Comparison of ENCODE assay signal across 15 cellular contexts in the genomic region with DNA sequence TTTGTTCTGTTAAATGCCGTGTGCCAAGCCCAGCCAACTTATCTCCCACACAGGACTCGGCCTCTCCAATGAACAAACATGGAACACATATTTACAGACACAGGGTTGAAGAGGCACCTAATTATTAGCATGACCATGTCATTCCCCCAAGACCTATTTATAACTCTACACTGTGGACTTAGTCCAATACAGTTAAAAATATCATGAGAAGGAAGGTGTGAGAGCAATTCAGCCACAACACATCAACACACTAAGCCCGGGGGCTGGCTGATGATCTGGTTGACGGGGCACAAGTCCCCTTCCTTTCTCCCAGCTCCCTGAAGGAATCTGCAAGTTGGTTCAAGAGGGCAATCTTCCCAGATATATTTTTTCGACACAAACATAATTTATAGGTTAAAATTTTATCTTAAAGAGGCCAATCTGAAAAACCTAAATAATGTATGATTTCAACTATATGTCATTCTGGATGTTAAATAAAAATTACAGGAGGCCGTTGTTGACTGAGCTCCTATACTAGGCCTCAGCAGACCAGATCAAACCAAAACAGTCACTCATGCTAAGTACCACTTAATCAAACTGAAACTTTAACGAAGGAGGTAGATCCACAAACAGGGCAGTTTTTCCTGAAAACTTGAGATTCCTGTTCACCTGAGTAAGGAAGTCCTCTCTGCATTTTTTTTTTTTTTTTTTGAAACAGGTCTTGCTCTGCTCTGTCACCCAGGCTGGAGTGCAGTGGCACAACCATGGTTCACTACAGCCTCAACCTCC. TPM values are rescaled to one million over a fixed set of nuclear protein-coding genes. Genes with fewer than 3 reads are reported as not detected.
DNase-seq lines count a peak whose midpoint lies in the region; ATAC-seq and TF ChIP-seq lines count a peak whose summit lies in the region.
"Had no signal": no experiment of that assay in that cellular context is flagged by ENCODE, and none has a peak within 500 bp of the region (broad histone marks: within the 10 kb centered on the region; RNA-seq: fewer than 3 reads in every experiment).

No MANE protein-coding gene starts in this region.

- no peak for TF ChIP-seq POLR2A in thyroid gland (IDR thresholded peaks at IDR 0.05)

- DNase-seq in cardiac muscle cell (ENCODE audit: low read depth in 1 of 2, low spot score in 1 of 2) (peak in 1 of 2 donors; percentile 58), right cardiac atrium (peak in 1 of 3 donors; percentile 54), naive B cell (no peak), thyroid gland (peak; percentile 43 to 44), COR-L47 (lab: John Stamatoyannopoulos, UW) (no peak), activated gamma-delta T cell (lab: John Stamatoyannopoulos, UW) (no peak)
- no peak for DNase-seq in activated CD4-positive, CD25-positive, alpha-beta regulatory T cell (lab: John Stamatoyannopoulos, UW)
- DNase-seq: KG1, NCI-H1092 treated with DMSO at 0.1 percent for 48 hours, NCI-H1694, NCI-H446 treated with DMSO at 0.1 percent for 48 hours, NCI-H82, SHP77 treated with DMSO at 0.1 percent for 48 hours had no signal

- peaks cover 6 to 29% (median 18%) of the 10 kb centered on the region in 7 donors for H3K9me3 Mint-ChIP-seq in naive B cell

- WGBS in right cardiac atrium, result 61% methylated on average over 7 of the region's 7 CpGs
- 45 to 54% methylated on average over 7 of the region's 7 CpGs for whole genome bisulfite sequencing in thyroid gland, 2 donors

- H3K4me1 ChIP-seq in cardiac muscle cell (ENCODE audit: low read depth) (peaks cover 34% of the 10 kb centered on the region), right cardiac atrium (ENCODE audit: control insufficient read depth, insufficient read depth, low read length) (no peaks in the 10 kb centered on the region), thyroid gland (peaks cover 8 to 13% of the 10 kb centered on the region in 2 donors)

- H3K4me3 ChIP-seq in cardiac muscle cell, result no peak overlapping the region
- H3K4me3 ChIP-seq in right cardiac atrium (ENCODE audit: low read length), result no peak overlapping the region
- no peak overlapping the region for H3K4me3 ChIP-seq in thyroid gland (replicated peaks in 1 of 3)
- H3K4me3 ChIP-seq: BLaER1 had no signal

- peaks cover 45 to 57% (median 50%) of the 10 kb centered on the region in 3 donors for H3K4me1 Mint-ChIP-seq in naive B cell

- peak overlapping the region; percentile 84 for H3K27ac ChIP-seq in cardiac muscle cell
- no peak overlapping the region for H3K27ac ChIP-seq in right cardiac atrium (ENCODE audit: low read length)
- H3K27ac ChIP-seq in thyroid gland, result peak overlapping the region; percentile 44 to 54 (median 53)
- H3K27ac ChIP-seq: BLaER1 had no signal

- no peaks in the 10 kb centered on the region for H3K27me3 Mint-ChIP-seq in naive B cell

- H3K36me3 Mint-ChIP-seq in naive B cell, result peaks cover 44 to 49% of the 10 kb centered on the region in 2 donors

- ATAC-seq in right cardiac atrium (peak; percentile 79 to 81), naive B cell (ENCODE audit: low read depth in 2 of 2) (no peak)
- ATAC-seq: Panc1 had no signal

- H3K36me3 ChIP-seq in cardiac muscle cell (peaks cover 4% of the 10 kb centered on the region), thyroid gland (no peaks in the 10 kb centered on the region)

- H3K9me3 ChIP-seq in cardiac muscle cell (ENCODE audit: low read depth) (no peaks in the 10 kb centered on the region), right cardiac atrium (ENCODE audit: control insufficient read depth, low read length) (no peaks in the 10 kb centered on the region), thyroid gland (no peaks in the 10 kb centered on the region)

- no peak overlapping the region for H3K4me3 Mint-ChIP-seq in naive B cell

- no peaks in the 10 kb centered on the region for H3K27me3 ChIP-seq in cardiac muscle cell
- no peaks in the 10 kb centered on the region for H3K27me3 ChIP-seq in right cardiac atrium (ENCODE audit: control insufficient read depth, insufficient read depth)
- no peaks in the 10 kb centered on the region for H3K27me3 ChIP-seq in thyroid gland
- H3K27me3 ChIP-seq: BLaER1 had no signal

- peak overlapping the region in 5 of 6 donors; percentile 7 to 94 (median 87) for H3K27ac Mint-ChIP-seq in naive B cell

- no peak for TF ChIP-seq CTCF in cardiac muscle cell (IDR thresholded peaks at IDR 0.05; ENCODE audit: low read depth, low read length)
- TF ChIP-seq CTCF in thyroid gland (IDR thresholded peaks at IDR 0.05), result no peak

- intact Hi-C loops in right cardiac atrium (cut with DNase I), result no loop called here
- intact Hi-C loops in thyroid gland (cut with DNase I), result no loop called here

RNA-seq across cellular contexts. Expression of a gene that starts 27.9 kb away (rescaled TPM):
- total RNA-seq in cardiac muscle cell (74.5 and 82.3 TPM in 2 replicates), right cardiac atrium (10 to 100 TPM; 27.5 to 36.5 (median 31.5) TPM), thyroid gland (10 to 100 TPM; 41.3 to 53.4 (median 45.5) TPM)
- polyA plus RNA-seq in cardiac muscle cell (49.5 and 58.8 TPM in 2 replicates), right cardiac atrium (9.0 TPM), naive B cell (ENCODE audit: low read depth in 6 of 6) (10 to 100 TPM; 53.2 to 65.9 (median 55.0) TPM)

Comparison
In these comparisons a context has a peak if more than half of its experiments do, and no peak if none do; other contexts are left out.
1. DNase-seq: peak in thyroid gland (2 of 2); none in naive B cell (single experiment), activated CD4-positive, CD25-positive, alpha-beta regulatory T cell (0 of 4), COR-L47 (single experiment) and activated gamma-delta T cell (single experiment).
2. ATAC-seq: peak in right cardiac atrium (2 of 2); none in naive B cell (0 of 2).